In genomic region chr5:117665121-117665520, GRCh38 we compare ENCODE assay signal across 24 cellular contexts.
"Had no signal": no experiment of that assay in that cellular context is flagged by ENCODE, and none has a peak within 500 bp of the region (broad histone marks: within the 10 kb centered on the region; RNA-seq: fewer than 3 reads in every experiment).

No MANE protein-coding gene starts in this region.

- H3K36me3 ChIP-seq: left ventricle myocardium inferior, pancreas, suprapubic skin, thyroid gland had no signal

- FAIRE-seq: endothelial cell of umbilical vein, keratinocyte, pancreas, urothelium cell line had no signal

- H3K4me3 ChIP-seq: left ventricle myocardium inferior, lung, pancreas, suprapubic skin, thyroid gland had no signal

- H3K9me3 ChIP-seq: pancreas, suprapubic skin, thyroid gland had no signal

- H3K27ac ChIP-seq: foreskin keratinocyte, left ventricle myocardium inferior, pancreas, suprapubic skin, thyroid gland had no signal

- H3K4me1 ChIP-seq: foreskin keratinocyte, left ventricle myocardium inferior, pancreas, suprapubic skin, thyroid gland had no signal

- DNase-seq: dermis blood vessel endothelial cell; effector CD4-positive, alpha-beta T cell; endodermal cell; erythroblast; foreskin keratinocyte; immature natural killer cell; left cardiac atrium; left ventricle myocardium inferior; mesenchymal stem cell; midbrain; naive B cell; occipital lobe; pancreas; right cardiac atrium; stimulated activated CD4-positive, alpha-beta T cell treated with anti-CD3 and anti-CD28 coated beads, Interleukin-4, amount 100 ng/mL, for 1 hour; stimulated activated CD8-positive, alpha-beta memory T cell treated with anti-CD3 and anti-CD28 coated beads, Interleukin-4, amount 100 ng/mL, for 48 hours; stimulated activated naive CD8-positive, alpha-beta T cell treated with anti-CD3 and anti-CD28 coated beads, Interleukin-15, Interleukin-2, amounts not matched to agents 100 U/mL and 50 U/mL, for 24 hours; thyroid gland had no signal

- H3K27me3 ChIP-seq: foreskin keratinocyte, pancreas, suprapubic skin, thyroid gland had no signal

- ATAC-seq: foreskin keratinocyte; left cardiac atrium; pancreas; right cardiac atrium; stimulated activated effector memory CD8-positive, alpha-beta T cell treated with anti-CD3 and anti-CD28 coated beads, Interleukin-12 subunit alpha, Interleukin-12 subunit beta, amount 100 ng/mL, for 72 hours; stimulated activated naive CD8-positive, alpha-beta T cell treated with anti-CD3 and anti-CD28 coated beads, Interleukin-15, Interleukin-2, amounts not matched to agents 100 U/mL and 50 U/mL, for 24 hours had no signal
